1 cellular context compared by ENCODE assay signal in the genomic region with DNA sequence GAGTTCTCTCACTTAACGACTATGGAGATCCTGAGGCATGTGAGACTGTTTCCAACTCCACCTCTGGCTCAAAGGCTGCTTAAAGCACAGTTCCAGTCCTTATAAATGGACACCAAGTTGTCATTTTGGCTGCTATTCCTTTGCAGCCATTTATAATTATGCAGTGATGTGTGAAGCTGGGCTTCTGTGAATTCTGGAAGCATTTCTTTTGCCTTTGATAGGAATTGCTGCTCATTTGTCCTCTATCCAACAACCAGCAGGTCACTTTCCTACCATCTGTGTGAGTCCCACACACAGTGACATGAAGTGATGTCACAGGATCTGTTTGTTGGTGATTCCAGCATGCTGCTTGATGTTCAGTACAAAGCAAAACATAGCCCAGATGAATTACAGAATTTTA.
TF ChIP-seq lines count a peak whose summit lies in the region.

No MANE protein-coding gene starts in this region.

TF ChIP-seq in K562, 482 proteins besides CTCF, POLR2A, EP300 and RAD21:
- TF ChIP-seq CREM (IDR thresholded peaks at IDR 0.05; ENCODE audit: low read depth) (peak; percentile 28; the same call in 1 of the 2 replicates), ZFP36 (IDR thresholded peaks at IDR 0.05; ENCODE audit: low read depth, low read length, partially characterized antibody) (no peak), SP1 (CRISPR knock-in tag; IDR thresholded peaks at IDR 0.05) (no peak)
- TF ChIP-seq, protein P1, sequence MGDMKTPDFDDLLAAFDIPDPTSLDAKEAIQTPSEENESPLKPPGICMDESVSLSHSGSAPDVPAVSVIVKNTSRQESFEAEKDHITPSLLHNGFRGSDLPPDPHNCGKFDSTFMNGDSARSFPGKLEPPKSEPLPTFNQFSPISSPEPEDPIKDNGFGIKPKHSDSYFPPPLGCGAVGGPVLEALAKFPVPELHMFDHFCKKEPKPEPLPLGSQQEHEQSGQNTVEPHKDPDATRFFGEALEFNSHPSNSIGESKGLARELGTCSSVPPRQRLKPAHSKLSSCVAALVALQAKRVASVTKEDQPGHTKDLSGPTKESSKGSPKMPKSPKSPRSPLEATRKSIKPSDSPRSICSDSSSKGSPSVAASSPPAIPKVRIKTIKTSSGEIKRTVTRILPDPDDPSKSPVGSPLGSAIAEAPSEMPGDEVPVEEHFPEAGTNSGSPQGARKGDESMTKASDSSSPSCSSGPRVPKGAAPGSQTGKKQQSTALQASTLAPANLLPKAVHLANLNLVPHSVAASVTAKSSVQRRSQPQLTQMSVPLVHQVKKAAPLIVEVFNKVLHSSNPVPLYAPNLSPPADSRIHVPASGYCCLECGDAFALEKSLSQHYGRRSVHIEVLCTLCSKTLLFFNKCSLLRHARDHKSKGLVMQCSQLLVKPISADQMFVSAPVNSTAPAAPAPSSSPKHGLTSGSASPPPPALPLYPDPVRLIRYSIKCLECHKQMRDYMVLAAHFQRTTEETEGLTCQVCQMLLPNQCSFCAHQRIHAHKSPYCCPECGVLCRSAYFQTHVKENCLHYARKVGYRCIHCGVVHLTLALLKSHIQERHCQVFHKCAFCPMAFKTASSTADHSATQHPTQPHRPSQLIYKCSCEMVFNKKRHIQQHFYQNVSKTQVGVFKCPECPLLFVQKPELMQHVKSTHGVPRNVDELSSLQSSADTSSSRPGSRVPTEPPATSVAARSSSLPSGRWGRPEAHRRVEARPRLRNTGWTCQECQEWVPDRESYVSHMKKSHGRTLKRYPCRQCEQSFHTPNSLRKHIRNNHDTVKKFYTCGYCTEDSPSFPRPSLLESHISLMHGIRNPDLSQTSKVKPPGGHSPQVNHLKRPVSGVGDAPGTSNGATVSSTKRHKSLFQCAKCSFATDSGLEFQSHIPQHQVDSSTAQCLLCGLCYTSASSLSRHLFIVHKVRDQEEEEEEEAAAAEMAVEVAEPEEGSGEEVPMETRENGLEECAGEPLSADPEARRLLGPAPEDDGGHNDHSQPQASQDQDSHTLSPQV (IDR thresholded peaks at IDR 0.05) = peak; percentile 16; the same call in 1 of the 2 replicates
TF ChIP-seq in K562: peak in this region for 2.
